1 cellular context compared by ENCODE assay signal in the genomic region with DNA sequence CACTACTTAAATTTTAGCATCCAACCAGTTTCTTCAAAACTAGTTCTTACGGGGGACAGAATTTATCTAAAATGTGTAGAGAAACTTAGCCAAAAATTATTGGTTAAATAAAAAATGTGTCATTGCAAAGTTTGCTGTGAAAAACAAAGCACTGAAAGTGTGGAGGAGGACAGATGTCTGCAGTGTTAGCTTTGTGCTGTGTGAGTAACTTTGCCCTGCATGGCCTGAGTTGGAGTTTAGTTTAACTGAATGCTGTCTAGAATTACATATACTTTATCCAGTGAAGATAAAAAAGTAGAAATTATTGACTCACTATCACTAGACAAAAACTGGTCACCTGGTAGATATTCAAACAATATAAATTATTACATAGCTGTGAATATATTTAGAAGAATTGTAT.
TF ChIP-seq lines count a peak whose summit lies in the region.

No MANE protein-coding gene starts in this region.

TF ChIP-seq in GM23338, 12 proteins besides CTCF, POLR2A, EP300 and RAD21 (continued from another document):
- TF ChIP-seq, protein P1, sequence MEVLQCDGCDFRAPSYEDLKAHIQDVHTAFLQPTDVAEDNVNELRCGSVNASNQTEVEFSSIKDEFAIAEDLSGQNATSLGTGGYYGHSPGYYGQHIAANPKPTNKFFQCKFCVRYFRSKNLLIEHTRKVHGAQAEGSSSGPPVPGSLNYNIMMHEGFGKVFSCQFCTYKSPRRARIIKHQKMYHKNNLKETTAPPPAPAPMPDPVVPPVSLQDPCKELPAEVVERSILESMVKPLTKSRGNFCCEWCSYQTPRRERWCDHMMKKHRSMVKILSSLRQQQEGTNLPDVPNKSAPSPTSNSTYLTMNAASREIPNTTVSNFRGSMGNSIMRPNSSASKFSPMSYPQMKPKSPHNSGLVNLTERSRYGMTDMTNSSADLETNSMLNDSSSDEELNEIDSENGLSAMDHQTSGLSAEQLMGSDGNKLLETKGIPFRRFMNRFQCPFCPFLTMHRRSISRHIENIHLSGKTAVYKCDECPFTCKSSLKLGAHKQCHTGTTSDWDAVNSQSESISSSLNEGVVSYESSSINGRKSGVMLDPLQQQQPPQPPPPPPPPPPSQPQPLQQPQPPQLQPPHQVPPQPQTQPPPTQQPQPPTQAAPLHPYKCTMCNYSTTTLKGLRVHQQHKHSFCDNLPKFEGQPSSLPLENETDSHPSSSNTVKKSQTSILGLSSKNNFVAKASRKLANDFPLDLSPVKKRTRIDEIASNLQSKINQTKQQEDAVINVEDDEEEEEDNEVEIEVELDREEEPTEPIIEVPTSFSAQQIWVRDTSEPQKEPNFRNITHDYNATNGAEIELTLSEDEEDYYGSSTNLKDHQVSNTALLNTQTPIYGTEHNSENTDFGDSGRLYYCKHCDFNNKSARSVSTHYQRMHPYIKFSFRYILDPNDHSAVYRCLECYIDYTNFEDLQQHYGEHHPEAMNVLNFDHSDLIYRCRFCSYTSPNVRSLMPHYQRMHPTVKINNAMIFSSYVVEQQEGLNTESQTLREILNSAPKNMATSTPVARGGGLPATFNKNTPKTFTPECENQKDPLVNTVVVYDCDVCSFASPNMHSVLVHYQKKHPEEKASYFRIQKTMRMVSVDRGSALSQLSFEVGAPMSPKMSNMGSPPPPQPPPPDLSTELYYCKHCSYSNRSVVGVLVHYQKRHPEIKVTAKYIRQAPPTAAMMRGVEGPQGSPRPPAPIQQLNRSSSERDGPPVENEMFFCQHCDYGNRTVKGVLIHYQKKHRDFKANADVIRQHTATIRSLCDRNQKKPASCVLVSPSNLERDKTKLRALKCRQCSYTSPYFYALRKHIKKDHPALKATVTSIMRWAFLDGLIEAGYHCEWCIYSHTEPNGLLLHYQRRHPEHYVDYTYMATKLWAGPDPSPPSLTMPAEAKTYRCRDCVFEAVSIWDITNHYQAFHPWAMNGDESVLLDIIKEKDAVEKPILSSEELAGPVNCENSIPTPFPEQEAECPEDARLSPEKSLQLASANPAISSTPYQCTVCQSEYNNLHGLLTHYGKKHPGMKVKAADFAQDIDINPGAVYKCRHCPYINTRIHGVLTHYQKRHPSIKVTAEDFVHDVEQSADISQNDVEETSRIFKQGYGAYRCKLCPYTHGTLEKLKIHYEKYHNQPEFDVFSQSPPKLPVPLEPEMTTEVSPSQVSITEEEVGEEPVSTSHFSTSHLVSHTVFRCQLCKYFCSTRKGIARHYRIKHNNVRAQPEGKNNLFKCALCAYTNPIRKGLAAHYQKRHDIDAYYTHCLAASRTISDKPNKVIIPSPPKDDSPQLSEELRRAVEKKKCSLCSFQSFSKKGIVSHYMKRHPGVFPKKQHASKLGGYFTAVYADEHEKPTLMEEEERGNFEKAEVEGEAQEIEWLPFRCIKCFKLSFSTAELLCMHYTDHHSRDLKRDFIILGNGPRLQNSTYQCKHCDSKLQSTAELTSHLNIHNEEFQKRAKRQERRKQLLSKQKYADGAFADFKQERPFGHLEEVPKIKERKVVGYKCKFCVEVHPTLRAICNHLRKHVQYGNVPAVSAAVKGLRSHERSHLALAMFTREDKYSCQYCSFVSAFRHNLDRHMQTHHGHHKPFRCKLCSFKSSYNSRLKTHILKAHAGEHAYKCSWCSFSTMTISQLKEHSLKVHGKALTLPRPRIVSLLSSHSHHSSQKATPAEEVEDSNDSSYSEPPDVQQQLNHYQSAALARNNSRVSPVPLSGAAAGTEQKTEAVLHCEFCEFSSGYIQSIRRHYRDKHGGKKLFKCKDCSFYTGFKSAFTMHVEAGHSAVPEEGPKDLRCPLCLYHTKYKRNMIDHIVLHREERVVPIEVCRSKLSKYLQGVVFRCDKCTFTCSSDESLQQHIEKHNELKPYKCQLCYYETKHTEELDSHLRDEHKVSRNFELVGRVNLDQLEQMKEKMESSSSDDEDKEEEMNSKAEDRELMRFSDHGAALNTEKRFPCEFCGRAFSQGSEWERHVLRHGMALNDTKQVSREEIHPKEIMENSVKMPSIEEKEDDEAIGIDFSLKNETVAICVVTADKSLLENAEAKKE (CRISPR knock-in tag; IDR thresholded peaks at IDR 0.05): no peak
- no peak for TF ChIP-seq ZNF331 (CRISPR knock-in tag; IDR thresholded peaks at IDR 0.05; ENCODE audit: low read depth)
- TF ChIP-seq EZH2phosphoT487 (IDR thresholded peaks at IDR 0.05; ENCODE audit: unreplicated experiment): no peak
- TF ChIP-seq JUNB (IDR thresholded peaks at IDR 0.05; ENCODE audit: unreplicated experiment): no peak
- TF ChIP-seq, protein P2, sequence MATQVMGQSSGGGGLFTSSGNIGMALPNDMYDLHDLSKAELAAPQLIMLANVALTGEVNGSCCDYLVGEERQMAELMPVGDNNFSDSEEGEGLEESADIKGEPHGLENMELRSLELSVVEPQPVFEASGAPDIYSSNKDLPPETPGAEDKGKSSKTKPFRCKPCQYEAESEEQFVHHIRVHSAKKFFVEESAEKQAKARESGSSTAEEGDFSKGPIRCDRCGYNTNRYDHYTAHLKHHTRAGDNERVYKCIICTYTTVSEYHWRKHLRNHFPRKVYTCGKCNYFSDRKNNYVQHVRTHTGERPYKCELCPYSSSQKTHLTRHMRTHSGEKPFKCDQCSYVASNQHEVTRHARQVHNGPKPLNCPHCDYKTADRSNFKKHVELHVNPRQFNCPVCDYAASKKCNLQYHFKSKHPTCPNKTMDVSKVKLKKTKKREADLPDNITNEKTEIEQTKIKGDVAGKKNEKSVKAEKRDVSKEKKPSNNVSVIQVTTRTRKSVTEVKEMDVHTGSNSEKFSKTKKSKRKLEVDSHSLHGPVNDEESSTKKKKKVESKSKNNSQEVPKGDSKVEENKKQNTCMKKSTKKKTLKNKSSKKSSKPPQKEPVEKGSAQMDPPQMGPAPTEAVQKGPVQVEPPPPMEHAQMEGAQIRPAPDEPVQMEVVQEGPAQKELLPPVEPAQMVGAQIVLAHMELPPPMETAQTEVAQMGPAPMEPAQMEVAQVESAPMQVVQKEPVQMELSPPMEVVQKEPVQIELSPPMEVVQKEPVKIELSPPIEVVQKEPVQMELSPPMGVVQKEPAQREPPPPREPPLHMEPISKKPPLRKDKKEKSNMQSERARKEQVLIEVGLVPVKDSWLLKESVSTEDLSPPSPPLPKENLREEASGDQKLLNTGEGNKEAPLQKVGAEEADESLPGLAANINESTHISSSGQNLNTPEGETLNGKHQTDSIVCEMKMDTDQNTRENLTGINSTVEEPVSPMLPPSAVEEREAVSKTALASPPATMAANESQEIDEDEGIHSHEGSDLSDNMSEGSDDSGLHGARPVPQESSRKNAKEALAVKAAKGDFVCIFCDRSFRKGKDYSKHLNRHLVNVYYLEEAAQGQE (IDR thresholded peaks at IDR 0.05; ENCODE audit: unreplicated experiment): no peak
- no peak for TF ChIP-seq POLR2AphosphoS5 (IDR thresholded peaks at IDR 0.05; ENCODE audit: low read depth)
TF ChIP-seq in GM23338: peak in this region for 0.
